8 cellular contexts compared by ENCODE assay signal in the genomic region with DNA sequence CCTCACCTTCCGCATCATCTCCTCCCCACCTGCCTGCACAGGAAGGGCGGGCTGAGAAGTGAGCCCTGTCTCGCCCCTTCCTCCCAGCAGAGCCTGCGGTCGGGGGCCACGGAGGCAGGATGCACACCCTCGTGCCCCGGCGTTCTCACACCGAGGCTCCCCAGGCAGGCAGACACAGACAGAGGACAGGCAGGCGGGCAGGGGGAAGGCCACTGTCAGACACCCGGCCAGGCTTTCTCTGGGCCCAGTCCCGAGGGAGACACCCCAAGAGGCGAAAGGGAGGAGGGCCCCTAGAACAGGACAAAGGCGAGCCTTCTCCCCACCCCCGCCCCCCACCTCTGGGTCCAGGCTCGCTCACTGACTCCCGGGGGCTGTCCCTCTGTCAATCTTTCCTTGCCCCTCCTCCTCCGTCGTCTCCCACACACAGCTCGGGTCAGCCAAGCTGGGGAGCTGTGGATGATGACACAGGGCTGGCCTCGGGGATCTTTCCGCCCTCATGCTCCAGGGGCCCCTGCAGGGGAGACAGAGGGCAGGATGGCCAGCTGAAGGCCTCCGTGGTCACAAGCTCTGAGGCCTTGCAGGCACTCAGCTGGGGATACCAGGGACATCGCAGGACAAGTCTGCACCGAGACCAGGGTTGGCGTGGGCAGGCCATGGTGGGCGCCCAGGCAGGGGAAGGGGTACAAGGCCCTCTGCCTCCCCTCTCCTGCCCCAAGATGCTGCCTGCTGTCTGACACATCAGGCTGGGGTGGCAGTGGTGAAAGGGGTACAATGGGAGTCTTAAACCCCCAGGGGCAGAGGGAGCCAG. TPM values are rescaled to one million over a fixed set of nuclear protein-coding genes. Genes with fewer than 3 reads are reported as not detected.
DNase-seq lines count a peak whose midpoint lies in the region; ATAC-seq lines count a peak whose summit lies in the region.

No MANE protein-coding gene starts in this region.

- peak overlapping the region; percentile 44 for H3K9ac ChIP-seq in Karpas-422 (ENCODE audit: low read length)

- H3K9me3 ChIP-seq in Karpas-422 (ENCODE audit: low read length) (no peaks in the 10 kb centered on the region), mononuclear cell (ENCODE audit: low read depth, low read length) (no peaks in the 10 kb centered on the region)

- no peaks in the 10 kb centered on the region for H3K79me2 ChIP-seq in Karpas-422 (ENCODE audit: low read length)

- H3K27me3 ChIP-seq in Karpas-422 (ENCODE audit: low read length) (no peaks in the 10 kb centered on the region), mononuclear cell (ENCODE audit: insufficient read depth, low read length) (no peaks in the 10 kb centered on the region)

- H3K4me1 ChIP-seq in Karpas-422 (ENCODE audit: low read length) (peaks cover 37% of the 10 kb centered on the region), mononuclear cell (ENCODE audit: insufficient read depth, low read length) (peaks cover 95% of the 10 kb centered on the region)

- DNase-seq in C1 segment of cervical spinal cord (lab: John Stamatoyannopoulos, UW) (peak in 10 of 14 donors; percentile 35 to 84 (median 46)), Karpas-422 (peak; percentile 49), NCI-H2107 (lab: John Stamatoyannopoulos, UW) (no peak), NCI-H774 (lab: John Stamatoyannopoulos, UW) (no peak)
- peak; percentile 70 for DNase-seq in activated naive CD4-positive, alpha-beta T cell treated with anti-CD3 and anti-CD28 coated beads, Interleukin-2, amount 50 U/mL, for 16 hours
- peak; percentile 38 to 49 for DNase-seq in stimulated activated CD8-positive, alpha-beta memory T cell treated with anti-CD3 and anti-CD28 coated beads, Interleukin-7, amount 100 ng/mL, for 1 hour (ENCODE audit: low read depth in 2 of 2)

- peak overlapping the region; percentile 75 for H2AFZ ChIP-seq in Karpas-422 (ENCODE audit: low read length)

- peak overlapping the region; percentile 58; the same call in 1 of the 2 replicates for H3K4me3 ChIP-seq in Karpas-422 (ENCODE audit: low read length)
- H3K4me3 ChIP-seq in mononuclear cell (ENCODE audit: low read length), result peak overlapping the region; percentile 49

- no peaks in the 10 kb centered on the region for H3K9me2 ChIP-seq in Karpas-422 (replicated peaks; ENCODE audit: insufficient read depth, low read length)

- no peaks in the 10 kb centered on the region for H4K20me1 ChIP-seq in Karpas-422 (ENCODE audit: insufficient read depth, low read depth, low read length)

- peak overlapping the region; percentile 59 for H3K4me2 ChIP-seq in Karpas-422 (ENCODE audit: low read depth, low read length, poor library complexity, severe bottlenecking)

- no peaks in the 10 kb centered on the region for H3K36me3 ChIP-seq in Karpas-422 (ENCODE audit: insufficient read depth, low read length)

- H3K27ac ChIP-seq in Karpas-422 (ENCODE audit: low read length), result no peak overlapping the region

- ATAC-seq in GM21390 (IDR thresholded peaks at IDR 0.05; ENCODE audit: unreplicated experiment), result peak; percentile 50

RNA-seq across cellular contexts. Expression of a gene that starts 24.9 kb away (rescaled TPM):
- 8.4 and 17.8 TPM in 2 replicates for total RNA-seq in Karpas-422 (2014; rRNA removed; shearing (Covaris generic); ENCODE audit: low replicate concordance)
- 43.9 TPM for total RNA-seq in mononuclear cell

Comparison
In these comparisons a context has a peak if more than half of its experiments do, and no peak if none do; other contexts are left out.
1. DNase-seq: peak in C1 segment of cervical spinal cord (10 of 14), Karpas-422 (single experiment), activated naive CD4-positive, alpha-beta T cell treated with anti-CD3 and anti-CD28 coated beads, Interleukin-2, amount 50 U/mL, for 16 hours (single experiment) and stimulated activated CD8-positive, alpha-beta memory T cell treated with anti-CD3 and anti-CD28 coated beads, Interleukin-7, amount 100 ng/mL, for 1 hour (2 of 2); none in NCI-H2107 (single experiment) and NCI-H774 (single experiment).